In genomic region chr1:29331731-29332130, GRCh38 we compare ENCODE assay signal across 23 cellular contexts.
"Had no signal": no experiment of that assay in that cellular context is flagged by ENCODE, and none has a peak within 500 bp of the region (broad histone marks: within the 10 kb centered on the region; RNA-seq: fewer than 3 reads in every experiment).

No MANE protein-coding gene starts in this region.

- H3K36me3 ChIP-seq: brain microvascular endothelial cell, left ventricle myocardium inferior, pancreas had no signal

- H3K4me2 ChIP-seq: SK-N-SH had no signal

- H3K4me1 Mint-ChIP-seq: activated CD4-positive, alpha-beta T cell treated with anti-CD3 and anti-CD28 coated beads, Interleukin-2, amount 10 ng/mL, durations not matched to agents 24 days and 14 days; activated CD8-positive, alpha-beta memory T cell treated with anti-CD3 and anti-CD28 coated beads, Interleukin-2, amount 10 ng/mL, durations not matched to agents 7 days and 5 days; activated naive CD4-positive, alpha-beta T cell treated with anti-CD3 and anti-CD28 coated beads, Interleukin-2, amount 10 ng/mL, durations not matched to agents 7 days and 5 days; central memory CD8-positive, alpha-beta T cell; naive thymus-derived CD8-positive, alpha-beta T cell; stimulated activated effector memory CD8-positive, alpha-beta T cell treated with anti-CD3 and anti-CD28 coated beads, Interleukin-12 subunit alpha, Interleukin-12 subunit beta, amount 100 ng/mL, for 72 hours; stimulated activated naive CD8-positive, alpha-beta T cell treated with anti-CD3 and anti-CD28 coated beads, Interleukin-15, amount 100 ng/mL, for 72 hours had no signal

- H3K27ac Mint-ChIP-seq: activated CD4-positive, alpha-beta T cell treated with anti-CD3 and anti-CD28 coated beads, Interleukin-2, amount 10 ng/mL, durations not matched to agents 24 days and 14 days; activated CD8-positive, alpha-beta memory T cell treated with anti-CD3 and anti-CD28 coated beads, Interleukin-2, amount 10 ng/mL, durations not matched to agents 7 days and 5 days; activated CD8-positive, alpha-beta T cell treated with anti-CD3 and anti-CD28 coated beads for 36 hours; activated naive CD4-positive, alpha-beta T cell treated with anti-CD3 and anti-CD28 coated beads, Interleukin-2, amount 10 ng/mL, durations not matched to agents 7 days and 5 days; naive thymus-derived CD8-positive, alpha-beta T cell; stimulated activated effector memory CD8-positive, alpha-beta T cell treated with anti-CD3 and anti-CD28 coated beads, Interleukin-12 subunit alpha, Interleukin-12 subunit beta, amount 100 ng/mL, for 72 hours; stimulated activated naive CD8-positive, alpha-beta T cell treated with anti-CD3 and anti-CD28 coated beads, Interleukin-15, amount 100 ng/mL, for 72 hours; T-helper 2 cell treated with Interferon-gamma antibody and Interleukin-4, amounts not matched to agents 5 μg/mL and 100 μg/mL, for 36 hours had no signal

- H3K4me1 ChIP-seq: foreskin keratinocyte, left ventricle myocardium inferior, pancreas, testis, upper lobe of left lung had no signal

- FAIRE-seq: pancreas had no signal

- DNase-seq: activated effector memory CD4-positive, alpha-beta T cell treated with anti-CD3 and anti-CD28 coated beads, Interleukin-2, amount 50 U/mL, for 16 hours; activated T-cell treated with anti-CD3 and anti-CD28 coated beads for 4 hours; brain microvascular endothelial cell; cortex of kidney; left ventricle myocardium inferior; naive thymus-derived CD8-positive, alpha-beta T cell; right cardiac atrium; SK-N-SH; stimulated activated naive CD8-positive, alpha-beta T cell treated with anti-CD3 and anti-CD28 coated beads, Interleukin-15, amount 100 ng/mL, for 72 hours had no signal

- H3K4me3 Mint-ChIP-seq: activated CD4-positive, alpha-beta T cell treated with anti-CD3 and anti-CD28 coated beads, Interleukin-2, amount 10 ng/mL, durations not matched to agents 24 days and 14 days; activated CD8-positive, alpha-beta memory T cell treated with anti-CD3 and anti-CD28 coated beads, Interleukin-2, amount 10 ng/mL, durations not matched to agents 7 days and 5 days; activated CD8-positive, alpha-beta T cell treated with anti-CD3 and anti-CD28 coated beads for 36 hours; activated naive CD4-positive, alpha-beta T cell treated with anti-CD3 and anti-CD28 coated beads, Interleukin-2, amount 10 ng/mL, durations not matched to agents 7 days and 5 days; central memory CD8-positive, alpha-beta T cell; naive thymus-derived CD8-positive, alpha-beta T cell; stimulated activated effector memory CD8-positive, alpha-beta T cell treated with anti-CD3 and anti-CD28 coated beads, Interleukin-12 subunit alpha, Interleukin-12 subunit beta, amount 100 ng/mL, for 72 hours; stimulated activated naive CD8-positive, alpha-beta T cell treated with anti-CD3 and anti-CD28 coated beads, Interleukin-15, amount 100 ng/mL, for 72 hours; T-helper 2 cell treated with Interferon-gamma antibody and Interleukin-4, amounts not matched to agents 5 μg/mL and 100 μg/mL, for 36 hours had no signal

- H3K36me3 Mint-ChIP-seq: activated CD8-positive, alpha-beta memory T cell treated with anti-CD3 and anti-CD28 coated beads, Interleukin-2, amount 10 ng/mL, durations not matched to agents 7 days and 5 days; activated naive CD4-positive, alpha-beta T cell treated with anti-CD3 and anti-CD28 coated beads, Interleukin-2, amount 10 ng/mL, durations not matched to agents 7 days and 5 days; stimulated activated effector memory CD8-positive, alpha-beta T cell treated with anti-CD3 and anti-CD28 coated beads, Interleukin-12 subunit alpha, Interleukin-12 subunit beta, amount 100 ng/mL, for 72 hours had no signal

- H3K9me3 ChIP-seq: left ventricle myocardium inferior, pancreas, SK-N-SH, testis, upper lobe of left lung had no signal

- H3K27ac ChIP-seq: brain microvascular endothelial cell, epithelial cell of prostate, foreskin keratinocyte, left ventricle myocardium inferior, pancreas, testis, upper lobe of left lung, VCaP had no signal

- H3K4me3 ChIP-seq: left ventricle myocardium inferior, pancreas, testis, upper lobe of left lung had no signal

- H3K27me3 ChIP-seq: brain microvascular endothelial cell, pancreas, testis, upper lobe of left lung had no signal

- H3K9me3 Mint-ChIP-seq: activated CD4-positive, alpha-beta T cell treated with anti-CD3 and anti-CD28 coated beads, Interleukin-2, amount 10 ng/mL, durations not matched to agents 24 days and 14 days; activated naive CD4-positive, alpha-beta T cell treated with anti-CD3 and anti-CD28 coated beads, Interleukin-2, amount 10 ng/mL, durations not matched to agents 7 days and 5 days; central memory CD8-positive, alpha-beta T cell; stimulated activated effector memory CD8-positive, alpha-beta T cell treated with anti-CD3 and anti-CD28 coated beads, Interleukin-12 subunit alpha, Interleukin-12 subunit beta, amount 100 ng/mL, for 72 hours; stimulated activated naive CD8-positive, alpha-beta T cell treated with anti-CD3 and anti-CD28 coated beads, Interleukin-15, amount 100 ng/mL, for 72 hours; T-helper 2 cell treated with Interferon-gamma antibody and Interleukin-4, amounts not matched to agents 5 μg/mL and 100 μg/mL, for 36 hours had no signal

- H3K9ac ChIP-seq: SK-N-SH had no signal

- ATAC-seq: activated CD4-positive, CD25-positive, alpha-beta regulatory T cell treated with anti-CD3 and anti-CD28 coated beads, Interleukin-2, amount 50 U/mL, for 24 hours; activated CD8-positive, alpha-beta memory T cell treated with anti-CD3 and anti-CD28 coated beads, Interleukin-2, amount 10 ng/mL, durations not matched to agents 7 days and 5 days; naive thymus-derived CD8-positive, alpha-beta T cell; right cardiac atrium; stimulated activated effector memory CD8-positive, alpha-beta T cell treated with anti-CD3 and anti-CD28 coated beads, Interleukin-12 subunit alpha, Interleukin-12 subunit beta, amount 100 ng/mL, for 72 hours; stimulated activated naive CD8-positive, alpha-beta T cell treated with anti-CD3 and anti-CD28 coated beads, Interleukin-15, amount 100 ng/mL, for 72 hours had no signal
